In the genomic region with DNA sequence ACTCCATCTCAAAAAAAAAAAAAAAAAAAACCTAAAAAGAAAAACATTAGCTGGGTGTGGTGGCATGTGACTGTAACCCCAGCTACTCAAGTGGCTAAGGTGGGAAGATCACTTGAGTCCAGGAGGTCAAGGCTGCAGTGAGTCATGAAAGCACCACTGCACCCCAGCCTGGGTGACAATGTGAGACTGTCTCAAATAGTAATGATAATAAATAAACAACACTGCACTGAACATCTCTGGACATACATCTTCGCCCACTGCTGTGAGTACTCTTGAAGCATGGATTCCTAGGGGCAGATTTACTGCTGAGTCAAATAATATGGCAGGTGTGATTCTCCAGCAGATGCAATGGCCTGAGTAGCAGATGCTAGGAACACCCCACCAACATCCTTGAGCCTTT, we compare ENCODE assay signal across 1 cellular context.
A peak's percentile ranks its signal among the peaks of the same experiment; 100 is the strongest.
TF ChIP-seq lines count a peak whose summit lies in the region.

No MANE protein-coding gene starts in this region.

TF ChIP-seq in HepG2, 621 proteins besides CTCF, POLR2A, EP300 and RAD21 (continued from another document):
- TF ChIP-seq, protein P1, sequence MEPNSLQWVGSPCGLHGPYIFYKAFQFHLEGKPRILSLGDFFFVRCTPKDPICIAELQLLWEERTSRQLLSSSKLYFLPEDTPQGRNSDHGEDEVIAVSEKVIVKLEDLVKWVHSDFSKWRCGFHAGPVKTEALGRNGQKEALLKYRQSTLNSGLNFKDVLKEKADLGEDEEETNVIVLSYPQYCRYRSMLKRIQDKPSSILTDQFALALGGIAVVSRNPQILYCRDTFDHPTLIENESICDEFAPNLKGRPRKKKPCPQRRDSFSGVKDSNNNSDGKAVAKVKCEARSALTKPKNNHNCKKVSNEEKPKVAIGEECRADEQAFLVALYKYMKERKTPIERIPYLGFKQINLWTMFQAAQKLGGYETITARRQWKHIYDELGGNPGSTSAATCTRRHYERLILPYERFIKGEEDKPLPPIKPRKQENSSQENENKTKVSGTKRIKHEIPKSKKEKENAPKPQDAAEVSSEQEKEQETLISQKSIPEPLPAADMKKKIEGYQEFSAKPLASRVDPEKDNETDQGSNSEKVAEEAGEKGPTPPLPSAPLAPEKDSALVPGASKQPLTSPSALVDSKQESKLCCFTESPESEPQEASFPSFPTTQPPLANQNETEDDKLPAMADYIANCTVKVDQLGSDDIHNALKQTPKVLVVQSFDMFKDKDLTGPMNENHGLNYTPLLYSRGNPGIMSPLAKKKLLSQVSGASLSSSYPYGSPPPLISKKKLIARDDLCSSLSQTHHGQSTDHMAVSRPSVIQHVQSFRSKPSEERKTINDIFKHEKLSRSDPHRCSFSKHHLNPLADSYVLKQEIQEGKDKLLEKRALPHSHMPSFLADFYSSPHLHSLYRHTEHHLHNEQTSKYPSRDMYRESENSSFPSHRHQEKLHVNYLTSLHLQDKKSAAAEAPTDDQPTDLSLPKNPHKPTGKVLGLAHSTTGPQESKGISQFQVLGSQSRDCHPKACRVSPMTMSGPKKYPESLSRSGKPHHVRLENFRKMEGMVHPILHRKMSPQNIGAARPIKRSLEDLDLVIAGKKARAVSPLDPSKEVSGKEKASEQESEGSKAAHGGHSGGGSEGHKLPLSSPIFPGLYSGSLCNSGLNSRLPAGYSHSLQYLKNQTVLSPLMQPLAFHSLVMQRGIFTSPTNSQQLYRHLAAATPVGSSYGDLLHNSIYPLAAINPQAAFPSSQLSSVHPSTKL (CRISPR knock-in tag; IDR thresholded peaks at IDR 0.05): peak; percentile 49
